Comparison of ENCODE assay signal across 1 cellular context in the genomic region with DNA sequence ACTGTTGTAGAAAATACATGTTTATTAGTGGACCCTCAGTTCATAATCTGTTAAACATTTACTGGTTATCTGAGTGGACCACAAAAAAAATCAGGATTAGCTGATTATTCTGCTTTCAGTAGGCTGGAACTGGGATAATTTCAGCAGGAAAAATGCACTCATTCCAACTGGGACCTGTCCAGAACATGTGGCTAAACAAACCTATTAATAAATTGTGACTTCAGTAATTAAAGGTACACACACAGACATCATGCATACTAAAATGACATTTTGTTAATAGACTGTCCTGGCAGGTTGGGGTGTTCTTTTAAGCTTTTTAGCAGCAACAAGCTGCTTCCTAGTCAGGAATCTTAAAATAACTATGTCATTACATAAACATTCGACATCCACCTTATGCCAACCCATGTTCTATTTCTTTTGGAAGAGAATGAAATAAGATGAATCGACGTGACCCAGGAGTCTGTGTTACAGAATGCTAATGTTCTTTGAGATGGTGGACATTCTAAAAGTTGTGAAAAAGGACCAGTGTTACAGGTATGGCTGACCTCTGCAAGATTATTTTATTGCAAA.
A peak's percentile ranks its signal among the peaks of the same experiment; 100 is the strongest.
TF ChIP-seq lines count a peak whose summit lies in the region.

No MANE protein-coding gene starts in this region.

TF ChIP-seq in endothelial cell of umbilical vein, 7 proteins besides CTCF, POLR2A, EP300 and RAD21:
- no peak for TF ChIP-seq MYC (IDR thresholded peaks at IDR 0.05; ENCODE audit: low read depth, low read length)
- TF ChIP-seq, protein P1, sequence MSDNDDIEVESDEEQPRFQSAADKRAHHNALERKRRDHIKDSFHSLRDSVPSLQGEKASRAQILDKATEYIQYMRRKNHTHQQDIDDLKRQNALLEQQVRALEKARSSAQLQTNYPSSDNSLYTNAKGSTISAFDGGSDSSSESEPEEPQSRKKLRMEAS (IDR thresholded peaks at IDR 0.05; ENCODE audit: insufficient read depth, insufficient read length) = no peak
- no peak for TF ChIP-seq FOS (IDR thresholded peaks at IDR 0.05; ENCODE audit: borderline replicate concordance, insufficient read depth, low read length)
- peak; percentile 22 for TF ChIP-seq JUN (IDR thresholded peaks at IDR 0.05; ENCODE audit: borderline replicate concordance, insufficient read depth, insufficient read length, low read depth)
